2 cellular contexts compared by ENCODE assay signal in the genomic region with DNA sequence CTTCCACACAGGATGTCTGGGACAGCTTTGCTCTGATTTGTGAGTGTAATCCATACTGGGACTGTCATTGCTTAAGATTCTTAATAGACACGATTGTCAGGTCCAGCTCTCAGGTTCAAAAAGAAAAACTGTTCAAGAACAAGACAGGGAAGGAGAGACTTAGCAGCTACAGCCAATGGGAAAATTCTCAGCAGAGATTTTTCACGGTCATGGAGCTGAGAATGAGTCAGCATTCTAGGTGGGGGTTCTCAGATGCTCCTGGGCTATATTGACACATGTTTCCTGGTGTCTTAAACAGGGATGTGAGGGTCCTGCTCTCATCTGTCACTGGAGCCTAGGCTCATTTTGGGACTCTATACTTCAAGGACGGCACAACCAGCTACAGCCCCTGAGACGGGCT.
TF ChIP-seq lines count a peak whose summit lies in the region.

No MANE protein-coding gene starts in this region.

TF ChIP-seq in HCT116, 20 proteins besides CTCF, POLR2A, EP300 and RAD21:
- TF ChIP-seq REST (IDR thresholded peaks at IDR 0.05; ENCODE audit: low read depth), result no peak
- TF ChIP-seq CBX3 (IDR thresholded peaks at IDR 0.05; ENCODE audit: low read depth), result no peak
- no peak for TF ChIP-seq EZH2phosphoT487 (IDR thresholded peaks at IDR 0.05; ENCODE audit: borderline replicate concordance)
- no peak for TF ChIP-seq EGR1 (IDR thresholded peaks at IDR 0.05; ENCODE audit: low read depth)
- TF ChIP-seq POLR2AphosphoS5 (IDR thresholded peaks at IDR 0.05; ENCODE audit: low read depth, low read length), result no peak
- TF ChIP-seq, protein P1, sequence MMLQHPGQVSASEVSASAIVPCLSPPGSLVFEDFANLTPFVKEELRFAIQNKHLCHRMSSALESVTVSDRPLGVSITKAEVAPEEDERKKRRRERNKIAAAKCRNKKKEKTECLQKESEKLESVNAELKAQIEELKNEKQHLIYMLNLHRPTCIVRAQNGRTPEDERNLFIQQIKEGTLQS (IDR thresholded peaks at IDR 0.05), result no peak

TF ChIP-seq in K562, 482 proteins besides CTCF, POLR2A, EP300 and RAD21 (continued from another document):
- TF ChIP-seq, protein P2, sequence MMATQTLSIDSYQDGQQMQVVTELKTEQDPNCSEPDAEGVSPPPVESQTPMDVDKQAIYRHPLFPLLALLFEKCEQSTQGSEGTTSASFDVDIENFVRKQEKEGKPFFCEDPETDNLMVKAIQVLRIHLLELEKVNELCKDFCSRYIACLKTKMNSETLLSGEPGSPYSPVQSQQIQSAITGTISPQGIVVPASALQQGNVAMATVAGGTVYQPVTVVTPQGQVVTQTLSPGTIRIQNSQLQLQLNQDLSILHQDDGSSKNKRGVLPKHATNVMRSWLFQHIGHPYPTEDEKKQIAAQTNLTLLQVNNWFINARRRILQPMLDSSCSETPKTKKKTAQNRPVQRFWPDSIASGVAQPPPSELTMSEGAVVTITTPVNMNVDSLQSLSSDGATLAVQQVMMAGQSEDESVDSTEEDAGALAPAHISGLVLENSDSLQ (IDR thresholded peaks at IDR 0.05), result 0 out of 2 replicates have a peak, but pooled peaks have one; percentile 5
- TF ChIP-seq KDM1A (IDR thresholded peaks at IDR 0.05) (peak; percentile 84 to 85), HDAC2 (IDR thresholded peaks at IDR 0.05) (0 out of 2 replicates have a peak, but pooled peaks have one; percentile 62), MAFF (IDR thresholded peaks at IDR 0.05; ENCODE audit: low read length) (peak; percentile 90), RCOR1 (IDR thresholded peaks at IDR 0.05; ENCODE audit: borderline replicate concordance in 1 of 2, low read depth in 2 of 2, low read length in 2 of 2) (peak in 1 of 2 experiments; percentile 87; a peak in 2 of 4 replicates), C11orf30 (IDR thresholded peaks at IDR 0.05; ENCODE audit: low read depth) (peak; percentile 93), CHD4 (IDR thresholded peaks at IDR 0.05; ENCODE audit: insufficient read depth, insufficient replicate concordance, low read depth, low read length, poor library complexity, severe bottlenecking) (no peak), NFE2 (IDR thresholded peaks at IDR 0.05; ENCODE audit: low read depth) (peak; percentile 92), ZNF224 (CRISPR knock-in tag; IDR thresholded peaks at IDR 0.05) (no peak), KDM5B (IDR thresholded peaks at IDR 0.05; ENCODE audit: insufficient replicate concordance, low read depth, low read length) (no peak), SPI1 (IDR thresholded peaks at IDR 0.05; ENCODE audit: borderline replicate concordance, low read depth, low read length) (no peak), MAFG (tag; conservative IDR thresholded peaks at IDR 0.05) (peak; percentile 94), BACH1 (tag; IDR thresholded peaks at IDR 0.05) (0 out of 2 replicates have a peak, but pooled peaks have one; percentile 35), RBM15 (IDR thresholded peaks at IDR 0.05; ENCODE audit: insufficient read depth, low read length) (no peak), ZNF316 (IDR thresholded peaks at IDR 0.05) (peak; percentile 93), RFX7 (CRISPR knock-in tag; IDR thresholded peaks at IDR 0.05) (no peak)
- TF ChIP-seq, protein P1 (IDR thresholded peaks at IDR 0.05), result 0 out of 2 replicates have a peak, but pooled peaks have one; percentile 22
- TF ChIP-seq, protein P1 (CRISPR knock-in tag; conservative IDR thresholded peaks at IDR 0.05), result no peak
TF ChIP-seq in K562: peak in this region for 14.
